ENCODE assay signal across 9 cellular contexts in the genomic region with DNA sequence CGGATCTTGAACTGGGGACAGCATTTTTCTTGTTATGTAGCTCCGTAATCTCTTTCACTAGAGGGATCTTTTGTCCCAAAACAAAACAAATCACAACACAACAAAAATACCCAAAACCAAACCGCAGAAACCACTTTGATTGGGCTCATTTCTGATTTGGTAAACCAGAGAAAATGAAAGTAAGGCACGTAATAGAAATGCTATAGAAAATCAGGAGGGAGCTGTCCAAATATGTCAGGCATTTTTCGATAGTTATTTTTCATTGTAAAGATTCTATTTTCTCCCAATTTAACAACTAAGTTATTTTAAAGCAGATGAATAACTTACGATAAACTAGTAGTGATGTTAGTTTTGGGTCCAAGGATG. TPM values are rescaled to one million over a fixed set of nuclear protein-coding genes. Genes with fewer than 3 reads are reported as not detected.
DNase-seq lines count a peak whose midpoint lies in the region; ATAC-seq, FAIRE-seq and TF ChIP-seq lines count a peak whose summit lies in the region.
"Had no signal": no experiment of that assay in that cellular context is flagged by ENCODE, and none has a peak within 500 bp of the region (broad histone marks: within the 10 kb centered on the region; RNA-seq: fewer than 3 reads in every experiment).

No MANE protein-coding gene starts in this region.

- FAIRE-seq in astrocyte (lab: Jason Lieb, UNC), result no peak
- FAIRE-seq: frontal cortex had no signal

- peaks cover 6% of the 10 kb centered on the region for H4K20me1 ChIP-seq in astrocyte (ENCODE audit: insufficient read depth, low read length)

- no peak for TF ChIP-seq EP300 in transverse colon (IDR thresholded peaks at IDR 0.05; ENCODE audit: low read depth)

- no peak overlapping the region for H3K27ac Mint-ChIP-seq in activated naive CD4-positive, alpha-beta T cell treated with anti-CD3 and anti-CD28 coated beads for 36 hours
- H3K27ac Mint-ChIP-seq in astrocyte (ENCODE audit: unreplicated experiment), result no peak overlapping the region

- H2AFZ ChIP-seq in astrocyte (ENCODE audit: low read depth, low read length), result peak overlapping the region; percentile 66

- no peaks in the 10 kb centered on the region for H3K27me3 ChIP-seq in astrocyte (ENCODE audit: insufficient read depth, low read length)
- H3K27me3 ChIP-seq in kidney epithelial cell (ENCODE audit: control insufficient read depth, insufficient read depth, low read length), result no peaks in the 10 kb centered on the region
- H3K27me3 ChIP-seq in transverse colon, result peaks cover 30% of the 10 kb centered on the region

- H3K4me1 ChIP-seq in astrocyte (ENCODE audit: insufficient read depth, low read length) (peaks cover 5% of the 10 kb centered on the region), transverse colon (peaks cover 0 to 20% (median 2%) of the 10 kb centered on the region in 4 donors)

- no peaks in the 10 kb centered on the region for H3K9me3 Mint-ChIP-seq in activated naive CD4-positive, alpha-beta T cell treated with anti-CD3 and anti-CD28 coated beads for 36 hours
- no peaks in the 10 kb centered on the region for H3K9me3 Mint-ChIP-seq in astrocyte (ENCODE audit: unreplicated experiment)

- peak overlapping the region; percentile 90 for H3K4me2 ChIP-seq in astrocyte (ENCODE audit: low read length)

- H3K27ac ChIP-seq in astrocyte (ENCODE audit: low read depth, low read length), result no peak overlapping the region
- peak overlapping the region in 3 of 4 donors; percentile 91 to 92 (median 91) for H3K27ac ChIP-seq in transverse colon

- peaks cover 12% of the 10 kb centered on the region for H3K4me1 Mint-ChIP-seq in activated naive CD4-positive, alpha-beta T cell treated with anti-CD3 and anti-CD28 coated beads for 36 hours (ENCODE audit: low read depth)
- H3K4me1 Mint-ChIP-seq in astrocyte (ENCODE audit: low read depth, unreplicated experiment), result no peaks in the 10 kb centered on the region

- ATAC-seq in GM21619 (IDR thresholded peaks at IDR 0.05; ENCODE audit: unreplicated experiment) (no peak), GM18907 (IDR thresholded peaks at IDR 0.05; ENCODE audit: unreplicated experiment) (no peak)

- H3K79me2 ChIP-seq in astrocyte (ENCODE audit: insufficient read depth, low read length), result no peaks in the 10 kb centered on the region

- peaks cover 34% of the 10 kb centered on the region for H3K27me3 Mint-ChIP-seq in activated naive CD4-positive, alpha-beta T cell treated with anti-CD3 and anti-CD28 coated beads for 36 hours (ENCODE audit: low read depth)
- no peaks in the 10 kb centered on the region for H3K27me3 Mint-ChIP-seq in astrocyte (ENCODE audit: low read depth, unreplicated experiment)

- CTCF ChIA-PET in activated naive CD4-positive, alpha-beta T cell treated with anti-CD3 and anti-CD28 coated beads for 36 hours (lab: Charles Lee), result no interaction called here

- peak overlapping the region; percentile 83 for H3K4me3 ChIP-seq in astrocyte (ENCODE audit: insufficient read depth, low read depth, low read length)
- H3K4me3 ChIP-seq in kidney epithelial cell (ENCODE audit: low read depth, low read length), result peak overlapping the region; percentile 81
- peak overlapping the region in 3 of 4 donors; percentile 69 to 78 (median 74) for H3K4me3 ChIP-seq in transverse colon

- WGBS in transverse colon (ENCODE audit: low coverage in 1 of 2), 2 donors, result 19 to 21% methylated on average over 6 of the region's 6 CpGs

- peak overlapping the region; percentile 55 for H3K4me3 Mint-ChIP-seq in activated naive CD4-positive, alpha-beta T cell treated with anti-CD3 and anti-CD28 coated beads for 36 hours
- peak overlapping the region; percentile 96 for H3K4me3 Mint-ChIP-seq in astrocyte (ENCODE audit: unreplicated experiment)

- peak overlapping the region; percentile 56 for H3K9ac ChIP-seq in astrocyte (ENCODE audit: low read length)

- DNase-seq in activated naive CD4-positive, alpha-beta T cell treated with anti-CD3 and anti-CD28 coated beads for 36 hours, result no peak
- no peak for DNase-seq in activated naive CD4-positive, alpha-beta T cell (lab: John Stamatoyannopoulos, UW)
- no peak for DNase-seq in astrocyte (ENCODE audit: low read depth)
- DNase-seq in kidney epithelial cell (ENCODE audit: low read depth), result no peak
- no peak for DNase-seq in transverse colon
- DNase-seq in AML-193 (lab: John Stamatoyannopoulos, UW), result no peak

- no peaks in the 10 kb centered on the region for H3K9me3 ChIP-seq in astrocyte (ENCODE audit: insufficient read depth, low read depth, low read length)
- H3K9me3 ChIP-seq in transverse colon, result no peaks in the 10 kb centered on the region

- TF ChIP-seq CTCF in astrocyte (IDR thresholded peaks at IDR 0.05; ENCODE audit: insufficient read depth, low read depth, low read length) (no peak), kidney epithelial cell (IDR thresholded peaks at IDR 0.05; ENCODE audit: insufficient read depth, low read length, poor library complexity, severe bottlenecking) (no peak), transverse colon (IDR thresholded peaks at IDR 0.05) (no peak)

- in situ Hi-C loops in transverse colon (cut with MboI; ENCODE audit: low pct_ligation_motif_present in 1 of 4, low pct_unique_long_range_greater_than_20kb in 1 of 4, low sequenced_read_pairs in 3 of 4), result loop anchor here in 1 of 4 donors (25.0 kb wide), 1 partner anchor 818 kb away; no protein-coding TSS in a partner anchor

- H3K36me3 Mint-ChIP-seq in activated naive CD4-positive, alpha-beta T cell treated with anti-CD3 and anti-CD28 coated beads for 36 hours (ENCODE audit: low read depth), result no peaks in the 10 kb centered on the region
- no peaks in the 10 kb centered on the region for H3K36me3 Mint-ChIP-seq in astrocyte (ENCODE audit: low read depth, unreplicated experiment)

- no peak for TF ChIP-seq POLR2A in transverse colon (IDR thresholded peaks at IDR 0.05)

- intact Hi-C loops in activated naive CD4-positive, alpha-beta T cell treated with anti-CD3 and anti-CD28 coated beads for 36 hours (cut with micrococcal nuclease), result loop anchor here (5.0 kb wide), 1 partner anchor 757 kb away; no protein-coding TSS in a partner anchor
- intact Hi-C loops in transverse colon (cut with DNase I; ENCODE audit: low total_unique reads), result no loop called here

- H3K36me3 ChIP-seq in astrocyte (ENCODE audit: insufficient read depth, low read length) (no peaks in the 10 kb centered on the region), kidney epithelial cell (ENCODE audit: control insufficient read depth, insufficient read depth, low read length) (no peaks in the 10 kb centered on the region), transverse colon (no peaks in the 10 kb centered on the region)

RNA-seq across cellular contexts. Expression of gene B3GALT1, which starts 2.0 kb away (rescaled TPM):
- total RNA-seq in activated naive CD4-positive, alpha-beta T cell treated with anti-CD3 and anti-CD28 coated beads for 36 hours, result not detected
- 3.9 and 4.4 TPM in 2 replicates for total RNA-seq in astrocyte
- total RNA-seq in kidney epithelial cell, result 0.38 and 0.62 TPM in 2 replicates
- 10 to 100 TPM in 2 of 4 donors, 1 to 10 TPM in 2; 1.6 to 10.8 (median 6.9) TPM for total RNA-seq in transverse colon
